19 cellular contexts compared by ENCODE assay signal in the genomic region with DNA sequence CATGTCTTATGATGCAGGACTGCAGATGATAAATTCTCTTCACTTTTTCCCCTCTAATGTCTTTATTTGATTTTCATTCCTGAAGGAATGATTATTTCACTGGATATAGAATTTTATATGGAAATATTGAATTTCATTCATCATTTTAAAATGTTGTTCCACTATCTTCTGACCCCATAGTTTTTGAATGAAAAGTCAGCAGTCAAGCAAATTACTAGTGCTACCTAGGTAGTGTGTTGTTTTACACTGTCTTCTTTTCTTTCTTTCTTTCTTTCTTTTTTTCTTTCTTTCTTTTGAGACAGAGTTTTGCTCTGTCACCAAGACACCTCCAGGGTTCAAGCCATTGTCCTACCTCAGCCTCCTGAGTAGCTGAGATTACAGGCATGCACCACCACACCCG.
"Had no signal": no experiment of that assay in that cellular context is flagged by ENCODE, and none has a peak within 500 bp of the region (broad histone marks: within the 10 kb centered on the region; RNA-seq: fewer than 3 reads in every experiment).

No MANE protein-coding gene starts in this region.

- H3K79me2 ChIP-seq: hepatocyte had no signal

- H3K4me1 Mint-ChIP-seq: naive B cell had no signal

- H3K4me2 ChIP-seq: hepatocyte had no signal

- ATAC-seq: foreskin keratinocyte, gastroesophageal sphincter, heart left ventricle, left cardiac atrium, left lung, left ventricle myocardium superior, lower lobe of right lung, mucosa of descending colon had no signal

- DNase-seq: dermis blood vessel endothelial cell; dorsolateral prefrontal cortex; effector CD4-positive, alpha-beta T cell; effector memory CD4-positive, alpha-beta T cell; foreskin keratinocyte; heart left ventricle; hypothalamus; left cardiac atrium; left lung; left ventricle myocardium superior; lower lobe of right lung; mesenchymal stem cell; mucosa of descending colon; naive B cell had no signal

- H3K4me3 ChIP-seq: coronary artery, dorsolateral prefrontal cortex, esophagus muscularis mucosa, gastroesophageal sphincter, heart left ventricle, hepatocyte, left lung, lower lobe of right lung, mucosa of descending colon had no signal

- H3K27me3 ChIP-seq: dorsolateral prefrontal cortex, esophagus muscularis mucosa, foreskin keratinocyte, gastroesophageal sphincter, heart left ventricle, hepatocyte, left lung had no signal

- H3K27ac ChIP-seq: coronary artery, dorsolateral prefrontal cortex, esophagus muscularis mucosa, foreskin keratinocyte, gastroesophageal sphincter, heart left ventricle, hepatocyte, left lung, lower lobe of right lung had no signal

- H2AFZ ChIP-seq: hepatocyte had no signal

- H3K4me1 ChIP-seq: esophagus muscularis mucosa, foreskin keratinocyte, gastroesophageal sphincter, heart left ventricle, left lung, lower lobe of right lung had no signal

- H3K4me3 Mint-ChIP-seq: mesothelial cell of epicardium had no signal

- H3K27ac Mint-ChIP-seq: mesothelial cell of epicardium, naive B cell had no signal

- H3K9me3 ChIP-seq: mucosa of descending colon had no signal

- H3K36me3 ChIP-seq: esophagus muscularis mucosa, gastroesophageal sphincter, heart left ventricle, left lung, lower lobe of right lung had no signal
